In genomic region chr1:47751188-47751587, GRCh38 we compare ENCODE assay signal across 17 cellular contexts.
DNase-seq lines count a peak whose midpoint lies in the region; ATAC-seq and TF ChIP-seq lines count a peak whose summit lies in the region.
"Had no signal": no experiment of that assay in that cellular context is flagged by ENCODE, and none has a peak within 500 bp of the region (broad histone marks: within the 10 kb centered on the region; RNA-seq: fewer than 3 reads in every experiment).

No MANE protein-coding gene starts in this region.

- ATAC-seq in HG03432 (IDR thresholded peaks at IDR 0.05; ENCODE audit: unreplicated experiment), result no peak
- ATAC-seq: naive thymus-derived CD4-positive, alpha-beta T cell had no signal

- DNase-seq in COLO668 (lab: John Stamatoyannopoulos, UW; ENCODE audit: unreplicated experiment), result peak; percentile 48
- peak; percentile 53 for DNase-seq in HT1080 (ENCODE audit: low read depth)
- DNase-seq in kidney tubule cell (ENCODE audit: low spot score), result peak; percentile 14
- no peak for DNase-seq in stimulated activated naive CD4-positive, alpha-beta T cell (lab: John Stamatoyannopoulos, UW)
- no peak for DNase-seq in activated effector memory CD4-positive, alpha-beta T cell treated with Interleukin-2 at 50 U/mL for 16 hours
- no peak for DNase-seq in HT-29 (ENCODE audit: low spot score)
- DNase-seq: activated CD4-positive, alpha-beta T cell treated with anti-CD3 and anti-CD28 coated beads for 1 hour; activated CD8-positive, alpha-beta memory T cell treated with anti-CD3 and anti-CD28 coated beads, Interleukin-2, amount 50 U/mL, for 4 hours; activated naive CD4-positive, alpha-beta T cell treated with anti-CD3 and anti-CD28 coated beads, Interleukin-2, amount 10 ng/mL, durations not matched to agents 7 days and 5 days; left lung; naive thymus-derived CD4-positive, alpha-beta T cell; NCI-H2081 treated with DMSO at 0.1 percent for 48 hours; SHP77; stimulated activated CD4-positive, alpha-beta T cell treated with anti-CD3 and anti-CD28 coated beads, Interleukin-15, amount 100 ng/mL, for 24 hours; stomach had no signal

- TF ChIP-seq CTCF in VCaP (conservative IDR thresholded peaks at IDR 0.05), result no peak

- peak overlapping the region; percentile 74 for H3K27ac ChIP-seq in VCaP
- H3K27ac ChIP-seq: left lung had no signal

Comparison
In these comparisons a context has a peak if more than half of its experiments do, and no peak if none do; other contexts are left out.
1. DNase-seq: peak in COLO668 (single experiment), HT1080 (single experiment) and kidney tubule cell (single experiment); none in stimulated activated naive CD4-positive, alpha-beta T cell (0 of 6), activated effector memory CD4-positive, alpha-beta T cell treated with Interleukin-2 at 50 U/mL for 16 hours (single experiment) and HT-29 (single experiment).